16 cellular contexts compared by ENCODE assay signal in the genomic region with DNA sequence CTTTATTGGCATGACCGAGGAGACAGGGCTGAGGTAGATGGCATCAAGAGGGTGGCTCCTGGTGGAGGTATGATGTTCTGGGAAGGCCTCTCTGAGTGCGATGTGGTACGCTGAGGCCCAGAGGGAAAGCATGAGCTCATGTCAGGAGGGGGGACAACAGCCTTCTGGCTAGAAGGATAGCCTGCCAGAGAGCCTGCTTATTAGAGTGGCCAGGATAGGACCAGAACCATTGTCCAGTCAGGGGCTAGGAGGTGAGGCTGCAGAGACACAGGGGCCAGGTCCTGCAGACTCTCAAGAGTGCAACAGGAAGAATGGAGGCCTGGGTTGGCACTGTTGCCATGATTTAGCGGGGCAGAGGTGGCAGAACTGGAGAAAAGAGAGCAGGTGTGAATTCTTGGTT. TPM values are rescaled to one million over a fixed set of nuclear protein-coding genes. Genes with fewer than 3 reads are reported as not detected.
DNase-seq lines count a peak whose midpoint lies in the region; ATAC-seq, FAIRE-seq and TF ChIP-seq lines count a peak whose summit lies in the region.
"Had no signal": no experiment of that assay in that cellular context is flagged by ENCODE, and none has a peak within 500 bp of the region (broad histone marks: within the 10 kb centered on the region; RNA-seq: fewer than 3 reads in every experiment).

No MANE protein-coding gene starts in this region.

- H3K27me3 ChIP-seq in astrocyte (ENCODE audit: insufficient read depth, low read length) = no peaks in the 10 kb centered on the region
- no peaks in the 10 kb centered on the region for H3K27me3 ChIP-seq in rectal smooth muscle tissue (ENCODE audit: control insufficient read depth, insufficient read depth, low read length)

- H3K4me1 ChIP-seq in astrocyte (ENCODE audit: insufficient read depth, low read length) (peaks cover 13% of the 10 kb centered on the region), rectal smooth muscle tissue (ENCODE audit: control insufficient read depth, insufficient read depth, low read length) (peaks cover 19% of the 10 kb centered on the region)
- H3K4me1 ChIP-seq: parathyroid adenoma had no signal

- no peak for FAIRE-seq in astrocyte (lab: Jason Lieb, UNC)
- FAIRE-seq: small intestine had no signal

- H3K27ac Mint-ChIP-seq in activated CD4-positive, alpha-beta T cell treated with anti-CD3 and anti-CD28 coated beads for 36 hours = peak overlapping the region; percentile 92
- H3K27ac Mint-ChIP-seq in astrocyte (ENCODE audit: unreplicated experiment) (no peak overlapping the region), type B pancreatic cell (no peak overlapping the region)

- H3K9me3 ChIP-seq in KOPT-K1 (ENCODE audit: insufficient read depth, low read length, poor library complexity, severe bottlenecking) (no peaks in the 10 kb centered on the region), astrocyte (ENCODE audit: insufficient read depth, low read depth, low read length) (no peaks in the 10 kb centered on the region)

- DNase-seq in activated CD4-positive, alpha-beta T cell treated with anti-CD3 and anti-CD28 coated beads for 36 hours = no peak
- DNase-seq in activated CD4-positive, alpha-beta T cell treated with anti-CD3 and anti-CD28 coated beads for 48 hours = no peak
- DNase-seq in astrocyte (ENCODE audit: low read depth) (no peak), HEK293T (ENCODE audit: extremely low spot score) (no peak), type B pancreatic cell (ENCODE audit: extremely low spot score, unreplicated experiment) (no peak), cardiac septum (ENCODE audit: low spot score) (no peak)
- DNase-seq: cortex of kidney, left ventricle myocardium superior, NCI-H1092, NCI-H748 treated with DMSO at 0.1 percent for 48 hours, small intestine had no signal

- no peak overlapping the region for H3K4me3 ChIP-seq in astrocyte (ENCODE audit: insufficient read depth, low read depth, low read length)
- H3K4me3 ChIP-seq in rectal smooth muscle tissue (ENCODE audit: low read length) = no peak overlapping the region
- H3K4me3 ChIP-seq: K562, SK-N-MC had no signal

- no peaks in the 10 kb centered on the region for H3K9me3 Mint-ChIP-seq in activated CD4-positive, alpha-beta T cell treated with anti-CD3 and anti-CD28 coated beads for 36 hours (ENCODE audit: low read depth)
- no peaks in the 10 kb centered on the region for H3K9me3 Mint-ChIP-seq in astrocyte (ENCODE audit: unreplicated experiment)
- no peaks in the 10 kb centered on the region for H3K9me3 Mint-ChIP-seq in type B pancreatic cell

- peak overlapping the region; percentile 2 for H3K4me3 Mint-ChIP-seq in activated CD4-positive, alpha-beta T cell treated with anti-CD3 and anti-CD28 coated beads for 36 hours
- no peak overlapping the region for H3K4me3 Mint-ChIP-seq in astrocyte (ENCODE audit: unreplicated experiment)
- no peak overlapping the region for H3K4me3 Mint-ChIP-seq in type B pancreatic cell

- H3K4me2 ChIP-seq in astrocyte (ENCODE audit: low read length) = peak overlapping the region; percentile 46

- H3K4me1 Mint-ChIP-seq in activated CD4-positive, alpha-beta T cell treated with anti-CD3 and anti-CD28 coated beads for 36 hours = peaks cover 100% of the 10 kb centered on the region
- H3K4me1 Mint-ChIP-seq in astrocyte (ENCODE audit: low read depth, unreplicated experiment) = peaks cover 22% of the 10 kb centered on the region
- peaks cover 18% of the 10 kb centered on the region for H3K4me1 Mint-ChIP-seq in type B pancreatic cell (ENCODE audit: unreplicated experiment)

- CTCF ChIA-PET in activated CD4-positive, alpha-beta T cell treated with anti-CD3 and anti-CD28 coated beads for 36 hours (lab: Charles Lee) = interaction anchor here (0.5 to 1.6 kb wide), 2 partner anchors 55 to 57 kb away, joined by 3 read pairs; no protein-coding TSS in a partner anchor
- CTCF ChIA-PET in HEK293T (lab: Yijun Ruan, JAX) = no interaction called here

- POLR2A ChIA-PET in activated CD4-positive, alpha-beta T cell treated with anti-CD3 and anti-CD28 coated beads for 36 hours (lab: Charles Lee) = interaction anchor here (0.6 kb wide), 1 partner anchor 49 kb away, joined by 3 read pairs; no protein-coding TSS in a partner anchor
- POLR2A ChIA-PET in HEK293T (lab: Yijun Ruan, JAX) = no interaction called here

- H4K20me1 ChIP-seq in astrocyte (ENCODE audit: insufficient read depth, low read length) = peaks cover 65% of the 10 kb centered on the region

- no peaks in the 10 kb centered on the region for H3K27me3 Mint-ChIP-seq in activated CD4-positive, alpha-beta T cell treated with anti-CD3 and anti-CD28 coated beads for 36 hours
- H3K27me3 Mint-ChIP-seq in astrocyte (ENCODE audit: low read depth, unreplicated experiment) (no peaks in the 10 kb centered on the region), type B pancreatic cell (peaks cover under 1% of the 10 kb centered on the region)

- ATAC-seq in activated CD4-positive, alpha-beta T cell treated with anti-CD3 and anti-CD28 coated beads for 36 hours = no peak

- intact Hi-C loops in activated CD4-positive, alpha-beta T cell treated with anti-CD3 and anti-CD28 coated beads for 36 hours (cut with DNase I, micrococcal nuclease) = loop anchor here (2.0 to 10.0 kb wide), 3 partner anchors 23 to 267 kb away; partner anchors contain the start of genes POFUT2 (in 1 of the 2) and SUMO3 (in 1 of the 2)
- intact Hi-C loops in cardiac septum (cut with DNase I) = no loop called here

- H3K36me3 Mint-ChIP-seq in activated CD4-positive, alpha-beta T cell treated with anti-CD3 and anti-CD28 coated beads for 36 hours (ENCODE audit: low read depth) = peaks cover 34% of the 10 kb centered on the region
- H3K36me3 Mint-ChIP-seq in astrocyte (ENCODE audit: low read depth, unreplicated experiment) = peaks cover 6% of the 10 kb centered on the region
- H3K36me3 Mint-ChIP-seq in type B pancreatic cell = peaks cover under 1% of the 10 kb centered on the region

- peaks cover 72% of the 10 kb centered on the region for H3K79me2 ChIP-seq in astrocyte (ENCODE audit: insufficient read depth, low read length)

- TF ChIP-seq CTCF in astrocyte (IDR thresholded peaks at IDR 0.05; ENCODE audit: insufficient read depth, low read depth, low read length) = no peak
- TF ChIP-seq CTCF in type B pancreatic cell (conservative IDR thresholded peaks at IDR 0.05) = no peak

- H3K36me3 ChIP-seq in KOPT-K1 (ENCODE audit: insufficient read depth, low read length) (no peaks in the 10 kb centered on the region), astrocyte (ENCODE audit: insufficient read depth, low read length) (no peaks in the 10 kb centered on the region), rectal smooth muscle tissue (ENCODE audit: control insufficient read depth, insufficient read depth, low read length) (no peaks in the 10 kb centered on the region)

- H3K9ac ChIP-seq in astrocyte (ENCODE audit: low read length) (no peak overlapping the region), rectal smooth muscle tissue (ENCODE audit: low read length) (no peak overlapping the region)
- H3K9ac ChIP-seq: parathyroid adenoma had no signal

- H3K27ac ChIP-seq in KOPT-K1 (ENCODE audit: low read depth, low read length, poor library complexity, severe bottlenecking) (peak overlapping the region; percentile 80), astrocyte (ENCODE audit: low read depth, low read length) (no peak overlapping the region), rectal smooth muscle tissue (ENCODE audit: low read depth, low read length) (peak overlapping the region; percentile 76)
- H3K27ac ChIP-seq: parathyroid adenoma, SK-N-MC had no signal

- H2AFZ ChIP-seq in astrocyte (ENCODE audit: low read depth, low read length) = no peak overlapping the region
- H2AFZ ChIP-seq: parathyroid adenoma had no signal

TF ChIP-seq in HEK293T, 16 proteins besides CTCF, POLR2A, EP300 and RAD21:
- TF ChIP-seq CTBP1 (IDR thresholded peaks at IDR 0.05; ENCODE audit: borderline replicate concordance) = no peak
- no peak for TF ChIP-seq LEF1 (IDR thresholded peaks at IDR 0.05; ENCODE audit: borderline replicate concordance)
- no peak for TF ChIP-seq ARNT (IDR thresholded peaks at IDR 0.05)
- no peak for TF ChIP-seq SUZ12 (IDR thresholded peaks at IDR 0.05)
- no peak for TF ChIP-seq SP1 (IDR thresholded peaks at IDR 0.05)
- TF ChIP-seq FOXK2 (IDR thresholded peaks at IDR 0.05) = no peak

RNA-seq across cellular contexts. Expression of gene ADARB1, which starts 7.3 kb away (rescaled TPM):
- total RNA-seq in activated CD4-positive, alpha-beta T cell treated with anti-CD3 and anti-CD28 coated beads for 36 hours = 10 to 100 TPM; 32.8 to 37.7 TPM
- total RNA-seq in astrocyte (18.4 and 25.8 TPM in 2 replicates), type B pancreatic cell (ENCODE audit: low replicate concordance) (20.7 and 20.9 TPM in 2 replicates), cardiac septum (13.7 TPM)
